1 cellular context compared by ENCODE assay signal in the genomic region with DNA sequence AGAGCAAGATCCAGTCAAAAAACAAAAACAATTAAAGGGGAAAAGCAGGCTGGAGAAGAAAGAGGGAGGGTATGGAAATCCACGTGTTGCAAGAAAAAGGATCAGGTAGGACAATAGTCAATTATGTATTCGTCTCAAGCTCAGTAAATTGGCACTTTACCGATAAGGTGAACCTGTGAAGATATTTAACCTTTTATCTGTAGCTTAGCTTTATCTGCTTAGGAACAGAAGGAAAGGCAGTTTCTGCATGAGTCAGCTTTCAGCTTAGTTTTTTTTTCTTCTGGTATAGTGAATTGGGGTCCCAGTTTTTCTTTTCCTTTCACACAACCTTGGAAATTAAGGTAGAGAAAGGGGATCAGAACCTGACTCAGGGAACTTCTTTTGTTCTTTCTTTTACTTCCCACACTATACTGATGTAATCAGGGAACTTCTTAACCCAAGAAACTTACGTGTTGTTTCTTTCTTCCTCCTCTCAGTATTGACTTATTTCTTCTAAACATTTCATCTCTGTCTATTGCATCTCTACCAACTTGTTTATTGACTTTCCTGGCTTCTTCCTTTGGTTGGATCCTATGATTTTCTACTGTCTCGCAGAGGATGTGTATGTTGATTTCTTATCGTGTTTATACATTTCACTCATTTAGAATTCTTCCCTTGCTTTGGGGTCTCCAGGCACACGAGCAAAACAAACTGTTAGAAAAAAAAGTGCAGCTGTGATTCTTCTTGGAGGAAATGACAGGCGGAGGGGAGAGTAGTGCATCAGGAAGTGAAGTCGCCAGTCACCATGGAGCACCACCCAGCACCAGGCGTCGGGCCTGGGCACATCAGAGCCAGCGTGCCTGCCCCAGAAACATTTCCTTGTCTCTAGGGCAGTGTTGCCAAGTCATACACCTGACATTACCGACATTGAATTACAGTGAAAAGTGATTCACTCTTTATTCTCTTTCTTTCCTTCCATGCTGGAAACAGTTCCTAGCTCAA.
TF ChIP-seq lines count a peak whose summit lies in the region.

No MANE protein-coding gene starts in this region.

TF ChIP-seq in IMR-90, 13 proteins besides CTCF, POLR2A, EP300 and RAD21:
- TF ChIP-seq, protein P1, sequence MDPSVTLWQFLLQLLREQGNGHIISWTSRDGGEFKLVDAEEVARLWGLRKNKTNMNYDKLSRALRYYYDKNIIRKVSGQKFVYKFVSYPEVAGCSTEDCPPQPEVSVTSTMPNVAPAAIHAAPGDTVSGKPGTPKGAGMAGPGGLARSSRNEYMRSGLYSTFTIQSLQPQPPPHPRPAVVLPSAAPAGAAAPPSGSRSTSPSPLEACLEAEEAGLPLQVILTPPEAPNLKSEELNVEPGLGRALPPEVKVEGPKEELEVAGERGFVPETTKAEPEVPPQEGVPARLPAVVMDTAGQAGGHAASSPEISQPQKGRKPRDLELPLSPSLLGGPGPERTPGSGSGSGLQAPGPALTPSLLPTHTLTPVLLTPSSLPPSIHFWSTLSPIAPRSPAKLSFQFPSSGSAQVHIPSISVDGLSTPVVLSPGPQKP (IDR thresholded peaks at IDR 0.05; ENCODE audit: borderline replicate concordance, low read depth, low read length), result no peak
- TF ChIP-seq MAFK (IDR thresholded peaks at IDR 0.05; ENCODE audit: low read depth, low read length) (no peak), BHLHE40 (IDR thresholded peaks at IDR 0.05; ENCODE audit: low read depth, low read length) (no peak), SMC3 (IDR thresholded peaks at IDR 0.05; ENCODE audit: low read depth, low read length) (no peak), RCOR1 (IDR thresholded peaks at IDR 0.05; ENCODE audit: insufficient replicate concordance, low read length) (no peak), MAZ (IDR thresholded peaks at IDR 0.05; ENCODE audit: borderline replicate concordance, low read depth, low read length) (no peak)
- TF ChIP-seq, protein P2, sequence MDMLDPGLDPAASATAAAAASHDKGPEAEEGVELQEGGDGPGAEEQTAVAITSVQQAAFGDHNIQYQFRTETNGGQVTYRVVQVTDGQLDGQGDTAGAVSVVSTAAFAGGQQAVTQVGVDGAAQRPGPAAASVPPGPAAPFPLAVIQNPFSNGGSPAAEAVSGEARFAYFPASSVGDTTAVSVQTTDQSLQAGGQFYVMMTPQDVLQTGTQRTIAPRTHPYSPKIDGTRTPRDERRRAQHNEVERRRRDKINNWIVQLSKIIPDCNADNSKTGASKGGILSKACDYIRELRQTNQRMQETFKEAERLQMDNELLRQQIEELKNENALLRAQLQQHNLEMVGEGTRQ (IDR thresholded peaks at IDR 0.05; ENCODE audit: low read depth, low read length), result no peak
TF ChIP-seq in IMR-90: peak in this region for 0.
